ENCODE assay signal across 22 cellular contexts in genomic region chr2:201768918-201769317, GRCh38. TPM values are rescaled to one million over a fixed set of nuclear protein-coding genes. Genes with fewer than 3 reads are reported as not detected.
DNase-seq lines count a peak whose midpoint lies in the region; ATAC-seq and TF ChIP-seq lines count a peak whose summit lies in the region.
"Had no signal": no experiment of that assay in that cellular context is flagged by ENCODE, and none has a peak within 500 bp of the region (broad histone marks: within the 10 kb centered on the region; RNA-seq: fewer than 3 reads in every experiment).

No MANE protein-coding gene starts in this region.

- H3K4me3 Mint-ChIP-seq in chondrocyte (ENCODE audit: unreplicated experiment) (no peak overlapping the region), nephron progenitor cell (no peak overlapping the region)
- H3K4me3 Mint-ChIP-seq in activated T-cell treated with anti-CD3 and anti-CD28 coated beads, Interleukin-2, amount 50 U/mL, for 4 hours, result no peak overlapping the region
- H3K4me3 Mint-ChIP-seq in activated naive CD4-positive, alpha-beta T cell treated with anti-CD3 and anti-CD28 coated beads for 36 hours, result no peak overlapping the region
- H3K4me3 Mint-ChIP-seq: immature natural killer cell; stimulated activated naive CD8-positive, alpha-beta T cell treated with anti-CD3 and anti-CD28 coated beads, Interleukin-15, amount 100 ng/mL, for 72 hours had no signal

- TF ChIP-seq POLR2A in vagina (IDR thresholded peaks at IDR 0.05), result no peak

- H3K4me1 Mint-ChIP-seq in chondrocyte (ENCODE audit: low read depth) (peaks cover 53% of the 10 kb centered on the region), nephron progenitor cell (no peaks in the 10 kb centered on the region)
- H3K4me1 Mint-ChIP-seq in activated T-cell treated with anti-CD3 and anti-CD28 coated beads, Interleukin-2, amount 50 U/mL, for 4 hours (ENCODE audit: low read depth), result peaks cover 3% of the 10 kb centered on the region
- H3K4me1 Mint-ChIP-seq in activated naive CD4-positive, alpha-beta T cell treated with anti-CD3 and anti-CD28 coated beads for 36 hours (ENCODE audit: low read depth), result no peaks in the 10 kb centered on the region

- H3K27ac Mint-ChIP-seq in chondrocyte (ENCODE audit: unreplicated experiment) (peak overlapping the region; percentile 47), nephron progenitor cell (peak overlapping the region; percentile 16)
- no peak overlapping the region for H3K27ac Mint-ChIP-seq in activated naive CD4-positive, alpha-beta T cell treated with anti-CD3 and anti-CD28 coated beads for 36 hours
- H3K27ac Mint-ChIP-seq: immature natural killer cell; stimulated activated naive CD8-positive, alpha-beta T cell treated with anti-CD3 and anti-CD28 coated beads, Interleukin-15, amount 100 ng/mL, for 72 hours had no signal

- DNase-seq in EH (ENCODE audit: low read depth) (peak; percentile 80), M059J (ENCODE audit: low read depth) (peak; percentile 47), chondrocyte (ENCODE audit: low spot score) (no peak), nephron progenitor cell (no peak), vagina (ENCODE audit: extremely low spot score in 2 of 2) (no peak), NCI-H2029 treated with DMSO at 0.1 percent for 48 hours (lab: John Stamatoyannopoulos, UW) (no peak)
- no peak for DNase-seq in activated T-cell treated with anti-CD3 and anti-CD28 coated beads, Interleukin-2, amount 50 U/mL, for 4 hours
- DNase-seq in activated naive CD4-positive, alpha-beta T cell treated with anti-CD3 and anti-CD28 coated beads for 36 hours, result no peak
- DNase-seq: activated CD4-positive, alpha-beta T cell treated with anti-CD3 and anti-CD28 coated beads for 4 hours; activated CD8-positive, alpha-beta memory T cell treated with anti-CD3 and anti-CD28 coated beads, Interleukin-2, amount 50 U/mL, for 4 hours; activated gamma-delta T cell treated with Interleukin-2 at 50 U/mL for 16 hours; BE2C; immature natural killer cell; NCI-H1694; NCI-H446 treated with DMSO at 0.1 percent for 48 hours; stimulated activated naive CD8-positive, alpha-beta T cell treated with anti-CD3 and anti-CD28 coated beads, Interleukin-15, amount 100 ng/mL, for 72 hours had no signal

- intact Hi-C loops in vagina (cut with DNase I), result no loop called here
- intact Hi-C loops in activated naive CD4-positive, alpha-beta T cell treated with anti-CD3 and anti-CD28 coated beads for 36 hours (cut with micrococcal nuclease), result no loop called here

- no peaks in the 10 kb centered on the region for H3K9me3 ChIP-seq in vagina
- H3K9me3 ChIP-seq: ascending aorta, BE2C had no signal

- no peaks in the 10 kb centered on the region for H3K4me1 ChIP-seq in vagina
- H3K4me1 ChIP-seq: ascending aorta, BE2C had no signal

- no peaks in the 10 kb centered on the region for H3K36me3 ChIP-seq in vagina

- H3K27me3 Mint-ChIP-seq in chondrocyte (ENCODE audit: low read depth), result no peaks in the 10 kb centered on the region
- H3K27me3 Mint-ChIP-seq in nephron progenitor cell (ENCODE audit: low read depth, poor library complexity), result no peaks in the 10 kb centered on the region
- no peaks in the 10 kb centered on the region for H3K27me3 Mint-ChIP-seq in activated T-cell treated with anti-CD3 and anti-CD28 coated beads, Interleukin-2, amount 50 U/mL, for 4 hours (ENCODE audit: low read depth)
- H3K27me3 Mint-ChIP-seq in activated naive CD4-positive, alpha-beta T cell treated with anti-CD3 and anti-CD28 coated beads for 36 hours (ENCODE audit: low read depth), result no peaks in the 10 kb centered on the region
- H3K27me3 Mint-ChIP-seq: stimulated activated naive CD8-positive, alpha-beta T cell treated with anti-CD3 and anti-CD28 coated beads, Interleukin-15, amount 100 ng/mL, for 72 hours had no signal

- no peak overlapping the region for H3K27ac ChIP-seq in vagina
- H3K27ac ChIP-seq: ascending aorta, epithelial cell of prostate, parathyroid adenoma, RWPE1 had no signal

- TF ChIP-seq CTCF in chondrocyte (IDR thresholded peaks at IDR 0.05) (no peak), nephron progenitor cell (IDR thresholded peaks at IDR 0.05) (no peak), vagina (IDR thresholded peaks at IDR 0.05) (no peak)

- H3K36me3 Mint-ChIP-seq in chondrocyte (ENCODE audit: low read depth), result peaks cover 7% of the 10 kb centered on the region
- H3K36me3 Mint-ChIP-seq in nephron progenitor cell (ENCODE audit: low read depth), result peaks cover 21% of the 10 kb centered on the region
- peaks cover 10% of the 10 kb centered on the region for H3K36me3 Mint-ChIP-seq in activated T-cell treated with anti-CD3 and anti-CD28 coated beads, Interleukin-2, amount 50 U/mL, for 4 hours (ENCODE audit: insufficient read depth)
- peaks cover 8% of the 10 kb centered on the region for H3K36me3 Mint-ChIP-seq in activated naive CD4-positive, alpha-beta T cell treated with anti-CD3 and anti-CD28 coated beads for 36 hours (ENCODE audit: low read depth)

- no peak for ATAC-seq in activated T-cell treated with anti-CD3 and anti-CD28 coated beads, Interleukin-2, amount 50 U/mL, for 4 hours
- ATAC-seq: stimulated activated naive CD8-positive, alpha-beta T cell treated with anti-CD3 and anti-CD28 coated beads, Interleukin-15, amount 100 ng/mL, for 72 hours had no signal

- H3K4me3 ChIP-seq in vagina, result no peak overlapping the region
- H3K4me3 ChIP-seq: ascending aorta, lung had no signal

- no peaks in the 10 kb centered on the region for H3K27me3 ChIP-seq in vagina
- H3K27me3 ChIP-seq: ascending aorta, BE2C had no signal

- H3K9me3 Mint-ChIP-seq in chondrocyte (ENCODE audit: low read depth) (no peaks in the 10 kb centered on the region), nephron progenitor cell (peaks cover 7% of the 10 kb centered on the region)
- no peaks in the 10 kb centered on the region for H3K9me3 Mint-ChIP-seq in activated T-cell treated with anti-CD3 and anti-CD28 coated beads, Interleukin-2, amount 50 U/mL, for 4 hours
- H3K9me3 Mint-ChIP-seq in activated naive CD4-positive, alpha-beta T cell treated with anti-CD3 and anti-CD28 coated beads for 36 hours, result no peaks in the 10 kb centered on the region
- H3K9me3 Mint-ChIP-seq: immature natural killer cell; stimulated activated naive CD8-positive, alpha-beta T cell treated with anti-CD3 and anti-CD28 coated beads, Interleukin-15, amount 100 ng/mL, for 72 hours had no signal

- CTCF ChIA-PET in activated naive CD4-positive, alpha-beta T cell treated with anti-CD3 and anti-CD28 coated beads for 36 hours (lab: Charles Lee), result interaction anchor here (0.7 kb wide), 1 partner anchor 155 kb away, joined by 3 read pairs; no protein-coding TSS in a partner anchor

RNA-seq across cellular contexts. Expression of gene ALS2, which starts 11.8 kb away (rescaled TPM):
- 23.5 and 28.2 TPM in 2 replicates for total RNA-seq in M059J (2014; rRNA removed; shearing (Covaris generic))
- total RNA-seq in chondrocyte, result 28.4 to 40.3 TPM (median 30.5 TPM) in 3 replicates
- total RNA-seq in vagina, result 9.3 TPM
- total RNA-seq in activated T-cell treated with anti-CD3 and anti-CD28 coated beads, Interleukin-2, amount 50 U/mL, for 4 hours, result 10 to 100 TPM; 13.3 to 15.1 (median 14.8) TPM
- 10 to 100 TPM in 1 of 2 experiments, 1 to 10 TPM in 1; 9.4 to 11.2 TPM for total RNA-seq in activated naive CD4-positive, alpha-beta T cell treated with anti-CD3 and anti-CD28 coated beads for 36 hours

RNA-seq across cellular contexts. Expression of gene CDK15, which starts 37.4 kb away (rescaled TPM):
- 7.0 and 17.6 TPM in 2 replicates for total RNA-seq in M059J (2014; rRNA removed; shearing (Covaris generic))
- total RNA-seq in chondrocyte, result 3.6 to 5.9 TPM (median 4.6 TPM) in 3 replicates
- total RNA-seq in vagina, result not detected
- total RNA-seq in activated T-cell treated with anti-CD3 and anti-CD28 coated beads, Interleukin-2, amount 50 U/mL, for 4 hours, result not detected
- not detected for total RNA-seq in activated naive CD4-positive, alpha-beta T cell treated with anti-CD3 and anti-CD28 coated beads for 36 hours
- total RNA-seq: dermis blood vessel endothelial cell had no signal

Comparison
In these comparisons a context has a peak if more than half of its experiments do, and no peak if none do; other contexts are left out.
1. DNase-seq: peak in EH (single experiment) and M059J (single experiment); none in chondrocyte (single experiment), nephron progenitor cell (single experiment), vagina (0 of 2), activated T-cell treated with anti-CD3 and anti-CD28 coated beads, Interleukin-2, amount 50 U/mL, for 4 hours (single experiment), activated naive CD4-positive, alpha-beta T cell treated with anti-CD3 and anti-CD28 coated beads for 36 hours (single experiment) and NCI-H2029 treated with DMSO at 0.1 percent for 48 hours (single experiment).